In the genomic region with DNA sequence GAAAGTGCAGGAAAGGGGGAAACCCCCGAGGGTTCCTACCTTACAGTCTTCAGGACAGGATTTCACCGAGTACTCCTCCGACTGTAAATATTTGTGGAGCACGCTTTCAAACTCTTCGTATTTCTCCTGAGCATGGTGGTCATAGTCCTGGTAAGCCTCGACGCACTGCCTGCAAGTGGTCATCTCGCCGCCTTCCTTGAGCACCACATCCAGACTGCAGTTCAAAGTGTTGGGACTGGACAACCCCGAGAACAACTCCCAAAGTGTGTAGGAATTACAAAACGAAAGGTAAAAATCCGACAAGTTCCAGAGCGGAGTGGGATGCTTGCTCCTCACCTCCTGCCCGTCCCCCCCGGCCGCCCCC, we compare ENCODE assay signal across 11 cellular contexts.
DNase-seq lines count a peak whose midpoint lies in the region; ATAC-seq and FAIRE-seq lines count a peak whose summit lies in the region.
"Had no signal": no experiment of that assay in that cellular context is flagged by ENCODE, and none has a peak within 500 bp of the region (broad histone marks: within the 10 kb centered on the region; RNA-seq: fewer than 3 reads in every experiment).

No MANE protein-coding gene starts in this region.

- H2AFZ ChIP-seq in ACC112 (ENCODE audit: low read length, unreplicated experiment), result no peak overlapping the region

- H3K27ac ChIP-seq in ACC112 (ENCODE audit: low read depth, low read length) (no peak overlapping the region), HUES6 (ENCODE audit: low read depth, low read length) (no peak overlapping the region), muscle layer of duodenum (ENCODE audit: low read length) (no peak overlapping the region), small intestine (ENCODE audit: low read depth in 1 of 2, low read length in 1 of 2) (no peak overlapping the region)
- H3K27ac ChIP-seq: tibial nerve had no signal

- H3K9me3 ChIP-seq in HUES6 (ENCODE audit: control insufficient read depth, insufficient read depth, low read depth, low read length) (no peaks in the 10 kb centered on the region), muscle layer of duodenum (ENCODE audit: control insufficient read depth in 1 of 2, low read length in 2 of 2) (no peaks in the 10 kb centered on the region), small intestine (ENCODE audit: control insufficient read depth, low read depth) (no peaks in the 10 kb centered on the region)
- H3K9me3 ChIP-seq: tibial nerve had no signal

- no peak overlapping the region for H3K9ac ChIP-seq in HUES6 (ENCODE audit: low read length)

- H3K27me3 ChIP-seq in ACC112 (ENCODE audit: insufficient read depth, low read length) (no peaks in the 10 kb centered on the region), HUES6 (ENCODE audit: control insufficient read depth, insufficient read depth, low read length) (peaks cover 57% of the 10 kb centered on the region), muscle layer of duodenum (ENCODE audit: low read depth, low read length) (peaks cover 3% of the 10 kb centered on the region), small intestine (ENCODE audit: control insufficient read depth in 2 of 2, insufficient read depth in 2 of 2, low read length in 2 of 2) (peaks cover 6 to 20% of the 10 kb centered on the region in 2 donors)

- peaks cover 6% of the 10 kb centered on the region for H3K4me1 ChIP-seq in ACC112 (ENCODE audit: control insufficient read depth, insufficient read depth, low read length, unreplicated experiment)
- 0 out of 2 replicates have a peak, but pooled peaks cover 4% of the 10 kb centered on the region for H3K4me1 ChIP-seq in HUES6 (ENCODE audit: control insufficient read depth, insufficient read depth, low read length)
- peaks cover 0 to 31% of the 10 kb centered on the region in 2 donors for H3K4me1 ChIP-seq in muscle layer of duodenum (ENCODE audit: control insufficient read depth in 1 of 2, insufficient read depth in 2 of 2, low read length in 2 of 2)
- no peaks in the 10 kb centered on the region for H3K4me1 ChIP-seq in small intestine (ENCODE audit: control insufficient read depth in 2 of 2, insufficient read depth in 1 of 2, low read depth in 1 of 2, low read length in 1 of 2)

- 6 to 15% (median 11%) methylated on average over 16 of the region's 16 CpGs for WGBS in small intestine, 3 donors

- H3K4me3 ChIP-seq in ACC112 (ENCODE audit: low read depth, low read length) (peak overlapping the region; percentile 95), HUES6 (ENCODE audit: low read depth, low read length) (peak overlapping the region; percentile 79), muscle layer of duodenum (ENCODE audit: low read depth in 1 of 2, low read length in 2 of 2) (peak overlapping the region; percentile 37 to 68), small intestine (ENCODE audit: low read depth in 1 of 2, low read length in 2 of 2) (no peak overlapping the region)

- H3K36me3 ChIP-seq in ACC112 (ENCODE audit: insufficient read depth, low read length) (no peaks in the 10 kb centered on the region), HUES6 (ENCODE audit: control insufficient read depth, insufficient read depth, low read length) (no peaks in the 10 kb centered on the region), muscle layer of duodenum (ENCODE audit: control insufficient read depth in 1 of 2, insufficient read depth in 2 of 2, low read length in 2 of 2) (no peaks in the 10 kb centered on the region), small intestine (ENCODE audit: control insufficient read depth in 2 of 2, insufficient read depth in 2 of 2, low read length in 2 of 2) (no peaks in the 10 kb centered on the region)
- H3K36me3 ChIP-seq: tibial nerve had no signal

- peaks cover 15% of the 10 kb centered on the region for H3K79me2 ChIP-seq in ACC112 (ENCODE audit: control insufficient read depth, insufficient read depth, low read length, unreplicated experiment)

- ATAC-seq in HG02678 (IDR thresholded peaks at IDR 0.05; ENCODE audit: unreplicated experiment), result no peak
- ATAC-seq in HG02759 (IDR thresholded peaks at IDR 0.05; ENCODE audit: unreplicated experiment), result no peak

- DNase-seq in cerebellum (ENCODE audit: low spot score) (peak; percentile 15), mesenteric fat pad (ENCODE audit: low spot score) (no peak), small intestine (no peak)
- DNase-seq: activated naive CD4-positive, alpha-beta T cell; T-helper 9 cell had no signal

- FAIRE-seq in small intestine (lab: Jason Lieb, UNC), result no peak

Comparison
In these comparisons a context has a peak if more than half of its experiments do, and no peak if none do; other contexts are left out.
1. H3K4me3 ChIP-seq: peak in ACC112 (single experiment), HUES6 (single experiment) and muscle layer of duodenum (2 of 2); none in small intestine (0 of 2).